Comparison of ENCODE assay signal across 1 cellular context in genomic region chr13:27425918-27426630, GRCh38.
A peak's percentile ranks its signal among the peaks of the same experiment; 100 is the strongest.
TF ChIP-seq lines count a peak whose summit lies in the region.

No MANE protein-coding gene starts in this region.

TF ChIP-seq in K562, 482 proteins besides CTCF, POLR2A, EP300 and RAD21 (continued from another document and continues in another):
- TF ChIP-seq, protein P1, sequence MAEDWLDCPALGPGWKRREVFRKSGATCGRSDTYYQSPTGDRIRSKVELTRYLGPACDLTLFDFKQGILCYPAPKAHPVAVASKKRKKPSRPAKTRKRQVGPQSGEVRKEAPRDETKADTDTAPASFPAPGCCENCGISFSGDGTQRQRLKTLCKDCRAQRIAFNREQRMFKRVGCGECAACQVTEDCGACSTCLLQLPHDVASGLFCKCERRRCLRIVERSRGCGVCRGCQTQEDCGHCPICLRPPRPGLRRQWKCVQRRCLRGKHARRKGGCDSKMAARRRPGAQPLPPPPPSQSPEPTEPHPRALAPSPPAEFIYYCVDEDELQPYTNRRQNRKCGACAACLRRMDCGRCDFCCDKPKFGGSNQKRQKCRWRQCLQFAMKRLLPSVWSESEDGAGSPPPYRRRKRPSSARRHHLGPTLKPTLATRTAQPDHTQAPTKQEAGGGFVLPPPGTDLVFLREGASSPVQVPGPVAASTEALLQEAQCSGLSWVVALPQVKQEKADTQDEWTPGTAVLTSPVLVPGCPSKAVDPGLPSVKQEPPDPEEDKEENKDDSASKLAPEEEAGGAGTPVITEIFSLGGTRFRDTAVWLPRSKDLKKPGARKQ (CRISPR knock-in tag; IDR thresholded peaks at IDR 0.05) = no peak
- TF ChIP-seq ZKSCAN8 (CRISPR knock-in tag; IDR thresholded peaks at IDR 0.05) = no peak
- no peak for TF ChIP-seq ESRRB (CRISPR knock-in tag; IDR thresholded peaks at IDR 0.05; ENCODE audit: borderline replicate concordance)
- TF ChIP-seq NUFIP1 (IDR thresholded peaks at IDR 0.05; ENCODE audit: partially characterized antibody) = no peak
- no peak for TF ChIP-seq MYBL2 (IDR thresholded peaks at IDR 0.05; ENCODE audit: low read depth)
- no peak for TF ChIP-seq MYBL2 (CRISPR knock-in tag; IDR thresholded peaks at IDR 0.05; ENCODE audit: borderline replicate concordance)
- no peak for TF ChIP-seq CBFA2T3 (IDR thresholded peaks at IDR 0.05)
- no peak for TF ChIP-seq ZNF263 (CRISPR knock-in tag; IDR thresholded peaks at IDR 0.05; ENCODE audit: borderline replicate concordance)
- no peak for TF ChIP-seq ZNF280B (CRISPR knock-in tag; IDR thresholded peaks at IDR 0.05)
- no peak for TF ChIP-seq LCOR (CRISPR knock-in tag; IDR thresholded peaks at IDR 0.05)
- no peak for TF ChIP-seq XRCC4 (IDR thresholded peaks at IDR 0.05; ENCODE audit: extremely low read depth, insufficient read depth, insufficient read length)
- TF ChIP-seq NR4A1 (CRISPR knock-in tag; IDR thresholded peaks at IDR 0.05) = no peak
- no peak for TF ChIP-seq NR4A1 (tag; IDR thresholded peaks at IDR 0.05)
- TF ChIP-seq MNT (conservative IDR thresholded peaks at IDR 0.05) = peak; percentile 61 to 91
- no peak for TF ChIP-seq ZFP30 (CRISPR knock-in tag; IDR thresholded peaks at IDR 0.05; ENCODE audit: borderline replicate concordance)
- 0 out of 2 replicates have a peak, but pooled peaks have one; percentile 28 for TF ChIP-seq EHMT2 (IDR thresholded peaks at IDR 0.05)
- peak; percentile 14; the same call in 1 of the 2 replicates for TF ChIP-seq BHLHE40 (IDR thresholded peaks at IDR 0.05; ENCODE audit: low read length)
- TF ChIP-seq, protein P2, sequence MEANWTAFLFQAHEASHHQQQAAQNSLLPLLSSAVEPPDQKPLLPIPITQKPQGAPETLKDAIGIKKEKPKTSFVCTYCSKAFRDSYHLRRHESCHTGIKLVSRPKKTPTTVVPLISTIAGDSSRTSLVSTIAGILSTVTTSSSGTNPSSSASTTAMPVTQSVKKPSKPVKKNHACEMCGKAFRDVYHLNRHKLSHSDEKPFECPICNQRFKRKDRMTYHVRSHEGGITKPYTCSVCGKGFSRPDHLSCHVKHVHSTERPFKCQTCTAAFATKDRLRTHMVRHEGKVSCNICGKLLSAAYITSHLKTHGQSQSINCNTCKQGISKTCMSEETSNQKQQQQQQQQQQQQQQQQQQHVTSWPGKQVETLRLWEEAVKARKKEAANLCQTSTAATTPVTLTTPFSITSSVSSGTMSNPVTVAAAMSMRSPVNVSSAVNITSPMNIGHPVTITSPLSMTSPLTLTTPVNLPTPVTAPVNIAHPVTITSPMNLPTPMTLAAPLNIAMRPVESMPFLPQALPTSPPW (CRISPR knock-in tag; IDR thresholded peaks at IDR 0.05) = 0 out of 2 replicates have a peak, but pooled peaks have one; percentile 18
- no peak for TF ChIP-seq ARHGAP35 (IDR thresholded peaks at IDR 0.05; ENCODE audit: partially characterized antibody)
- no peak for TF ChIP-seq KDM4B (IDR thresholded peaks at IDR 0.05; ENCODE audit: borderline replicate concordance in 2 of 2, low read depth in 1 of 2)
- TF ChIP-seq MAFK (IDR thresholded peaks at IDR 0.05; ENCODE audit: low read length) = no peak
- TF ChIP-seq UBTF (IDR thresholded peaks at IDR 0.05; ENCODE audit: borderline replicate concordance in 1 of 2, low read depth in 2 of 2, low read length in 2 of 2) = no peak
- 0 out of 2 replicates have a peak, but pooled peaks have one; percentile 35 for TF ChIP-seq CC2D1A (IDR thresholded peaks at IDR 0.05)
- TF ChIP-seq ELF2 (CRISPR knock-in tag; IDR thresholded peaks at IDR 0.05) = no peak
- TF ChIP-seq ZNF586 (CRISPR knock-in tag; conservative IDR thresholded peaks at IDR 0.05) = no peak
- TF ChIP-seq ZNF589 (CRISPR knock-in tag; IDR thresholded peaks at IDR 0.05; ENCODE audit: low read depth) = no peak
- TF ChIP-seq SLC30A9 (CRISPR knock-in tag; IDR thresholded peaks at IDR 0.05) = no peak
- peak; percentile 78 for TF ChIP-seq NBN (IDR thresholded peaks at IDR 0.05; ENCODE audit: low read depth)
- TF ChIP-seq, protein P3, sequence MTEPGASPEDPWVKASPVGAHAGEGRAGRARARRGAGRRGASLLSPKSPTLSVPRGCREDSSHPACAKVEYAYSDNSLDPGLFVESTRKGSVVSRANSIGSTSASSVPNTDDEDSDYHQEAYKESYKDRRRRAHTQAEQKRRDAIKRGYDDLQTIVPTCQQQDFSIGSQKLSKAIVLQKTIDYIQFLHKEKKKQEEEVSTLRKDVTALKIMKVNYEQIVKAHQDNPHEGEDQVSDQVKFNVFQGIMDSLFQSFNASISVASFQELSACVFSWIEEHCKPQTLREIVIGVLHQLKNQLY (CRISPR knock-in tag; conservative IDR thresholded peaks at IDR 0.05) = no peak
- no peak for TF ChIP-seq CHD2 (IDR thresholded peaks at IDR 0.05; ENCODE audit: low read depth, low read length)
- TF ChIP-seq MCM3 (IDR thresholded peaks at IDR 0.05) = no peak
- peak; percentile 22; the same call in 1 of the 2 replicates for TF ChIP-seq CREM (IDR thresholded peaks at IDR 0.05; ENCODE audit: low read depth)
- no peak for TF ChIP-seq AFF4 (CRISPR knock-in tag; IDR thresholded peaks at IDR 0.05)
- TF ChIP-seq ZFP36 (IDR thresholded peaks at IDR 0.05; ENCODE audit: low read depth, low read length, partially characterized antibody) = no peak
- TF ChIP-seq KDM1A (IDR thresholded peaks at IDR 0.05) = 0 out of 4 replicates have a peak, but pooled peaks of 1 of the 2 experiments have one; percentile 29
- TF ChIP-seq E4F1 (CRISPR knock-in tag; IDR thresholded peaks at IDR 0.05; ENCODE audit: borderline replicate concordance) = no peak
- TF ChIP-seq PHB2 (IDR thresholded peaks at IDR 0.05; ENCODE audit: low read depth) = no peak
- TF ChIP-seq NCOA4 (IDR thresholded peaks at IDR 0.05; ENCODE audit: partially characterized antibody) = no peak
- TF ChIP-seq, protein P4, sequence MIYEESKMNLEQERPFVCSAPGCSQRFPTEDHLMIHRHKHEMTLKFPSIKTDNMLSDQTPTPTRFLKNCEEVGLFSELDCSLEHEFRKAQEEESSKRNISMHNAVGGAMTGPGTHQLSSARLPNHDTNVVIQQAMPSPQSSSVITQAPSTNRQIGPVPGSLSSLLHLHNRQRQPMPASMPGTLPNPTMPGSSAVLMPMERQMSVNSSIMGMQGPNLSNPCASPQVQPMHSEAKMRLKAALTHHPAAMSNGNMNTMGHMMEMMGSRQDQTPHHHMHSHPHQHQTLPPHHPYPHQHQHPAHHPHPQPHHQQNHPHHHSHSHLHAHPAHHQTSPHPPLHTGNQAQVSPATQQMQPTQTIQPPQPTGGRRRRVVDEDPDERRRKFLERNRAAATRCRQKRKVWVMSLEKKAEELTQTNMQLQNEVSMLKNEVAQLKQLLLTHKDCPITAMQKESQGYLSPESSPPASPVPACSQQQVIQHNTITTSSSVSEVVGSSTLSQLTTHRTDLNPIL (CRISPR knock-in tag; IDR thresholded peaks at IDR 0.05) = no peak
- TF ChIP-seq NR2C2 (CRISPR knock-in tag; IDR thresholded peaks at IDR 0.05) = no peak
- 0 out of 2 replicates have a peak, but pooled peaks have one; percentile 30 for TF ChIP-seq NR2C2 (tag; IDR thresholded peaks at IDR 0.05)
- TF ChIP-seq HIVEP1 (CRISPR knock-in tag; IDR thresholded peaks at IDR 0.05) = no peak
- TF ChIP-seq RAD51 (IDR thresholded peaks at IDR 0.05; ENCODE audit: borderline replicate concordance, low read depth) = no peak
